In the genomic region with DNA sequence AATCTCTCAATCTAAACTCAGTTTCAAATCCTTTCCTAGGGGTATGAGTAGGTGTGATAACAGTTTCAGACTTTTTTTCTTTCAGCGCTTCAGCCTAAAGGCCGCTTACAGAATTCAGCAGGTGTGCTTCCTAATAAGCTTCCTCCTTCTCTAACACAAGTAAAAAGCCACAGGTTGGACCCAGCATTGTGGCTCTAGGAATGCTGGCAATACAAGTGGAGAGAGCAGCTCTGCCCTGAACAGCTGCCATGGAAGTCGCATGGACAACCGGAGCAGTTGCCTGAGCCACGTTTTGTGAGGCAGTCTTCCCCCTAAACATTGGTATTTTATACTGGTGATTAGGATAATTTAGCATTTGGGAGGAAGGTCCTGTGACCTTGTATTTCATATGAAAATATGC, we compare ENCODE assay signal across 19 cellular contexts.
"Had no signal": no experiment of that assay in that cellular context is flagged by ENCODE, and none has a peak within 500 bp of the region (broad histone marks: within the 10 kb centered on the region; RNA-seq: fewer than 3 reads in every experiment).

No MANE protein-coding gene starts in this region.

- H3K27me3 ChIP-seq: brain microvascular endothelial cell, colonic mucosa, esophagus squamous epithelium, right lobe of liver, spleen, upper lobe of right lung had no signal

- H3K4me1 ChIP-seq: colonic mucosa had no signal

- DNase-seq: activated CD4-positive, alpha-beta T cell treated with anti-CD3 and anti-CD28 coated beads, Interleukin-2, amount 50 U/mL, for 4 hours; activated CD4-positive, CD25-positive, alpha-beta regulatory T cell treated with anti-CD3 and anti-CD28 coated beads, Interleukin-2, amount 50 U/mL, for 72 hours; activated CD8-positive, alpha-beta memory T cell treated with anti-CD3 and anti-CD28 coated beads, Interleukin-2, amount 10 ng/mL, durations not matched to agents 7 days and 5 days; activated gamma-delta T cell; activated T-cell treated with anti-CD3 and anti-CD28 coated beads, Interleukin-2, amount 50 U/mL, for 4 hours; amygdala; brain microvascular endothelial cell; colonic mucosa; esophagus squamous epithelium; foreskin fibroblast; mucosa of descending colon; occipital lobe; right lobe of liver; spleen; stimulated activated CD4-positive, alpha-beta T cell treated with anti-CD3 and anti-CD28 coated beads, Interleukin-2, amount 100 ng/mL, for 24 hours; stimulated activated naive B cell treated with anti-CD40 and anti-IgM and Interleukin-4, amounts not matched to agents 10 μg/mL and 1 μg/mL and 100 μg/mL, for 72 hours; upper lobe of right lung had no signal

- H3K9me3 ChIP-seq: colonic mucosa, esophagus squamous epithelium, mucosa of descending colon, prostate gland, right lobe of liver, upper lobe of right lung had no signal

- H3K27ac ChIP-seq: brain microvascular endothelial cell, colonic mucosa, esophagus squamous epithelium, right lobe of liver, spleen, upper lobe of right lung had no signal

- H3K4me3 ChIP-seq: colonic mucosa, esophagus squamous epithelium, mucosa of descending colon, prostate gland, right lobe of liver, spleen, upper lobe of right lung had no signal

- ATAC-seq: activated CD8-positive, alpha-beta memory T cell treated with anti-CD3 and anti-CD28 coated beads, Interleukin-2, amount 10 ng/mL, durations not matched to agents 7 days and 5 days; activated T-cell treated with anti-CD3 and anti-CD28 coated beads, Interleukin-2, amount 50 U/mL, for 4 hours; mucosa of descending colon; natural killer cell treated with Interleukin-12 subunit alpha and Interleukin-12 subunit beta and Interleukin-15 and Interleukin-18, amount 100 ng/mL, for 72 hours; stimulated activated naive B cell treated with anti-CD40 and anti-IgM and Interleukin-4, amounts not matched to agents 10 μg/mL and 1 μg/mL and 100 μg/mL, for 72 hours; upper lobe of right lung had no signal

- H3K36me3 ChIP-seq: brain microvascular endothelial cell, colonic mucosa, esophagus squamous epithelium, prostate gland, right lobe of liver, spleen, upper lobe of right lung had no signal
